In genomic region chr1:245802941-245803665, GRCh38 we compare ENCODE assay signal across 1 cellular context.
TF ChIP-seq lines count a peak whose summit lies in the region.

No MANE protein-coding gene starts in this region.

TF ChIP-seq in IMR-90, 13 proteins besides CTCF, POLR2A, EP300 and RAD21 (continued from another document):
- TF ChIP-seq MAZ (IDR thresholded peaks at IDR 0.05; ENCODE audit: borderline replicate concordance, low read depth, low read length), result no peak
- TF ChIP-seq CHD1 (IDR thresholded peaks at IDR 0.05; ENCODE audit: low read depth, low read length), result no peak
- TF ChIP-seq RFX5 (IDR thresholded peaks at IDR 0.05; ENCODE audit: low read depth, low read length), result no peak
- no peak for TF ChIP-seq SMC3 (IDR thresholded peaks at IDR 0.05; ENCODE audit: low read depth, low read length)
- TF ChIP-seq CEBPB (IDR thresholded peaks at IDR 0.05; ENCODE audit: low read depth, low read length), result no peak
- TF ChIP-seq FOS (IDR thresholded peaks at IDR 0.05; ENCODE audit: low read depth, low read length), result no peak
- TF ChIP-seq MAFK (IDR thresholded peaks at IDR 0.05; ENCODE audit: low read depth, low read length), result no peak
- TF ChIP-seq MXI1 (IDR thresholded peaks at IDR 0.05; ENCODE audit: borderline replicate concordance, low read depth, low read length), result no peak
- TF ChIP-seq NFE2L2 (IDR thresholded peaks at IDR 0.05; ENCODE audit: low read depth, low read length), result no peak
- no peak for TF ChIP-seq BHLHE40 (IDR thresholded peaks at IDR 0.05; ENCODE audit: low read depth, low read length)
- TF ChIP-seq USF2 (IDR thresholded peaks at IDR 0.05; ENCODE audit: low read depth, low read length), result no peak
- no peak for TF ChIP-seq RCOR1 (IDR thresholded peaks at IDR 0.05; ENCODE audit: insufficient replicate concordance, low read length)
